In genomic region chr15:64233299-64233698, GRCh38 we compare ENCODE assay signal across 1 cellular context.
TF ChIP-seq lines count a peak whose summit lies in the region.

No MANE protein-coding gene starts in this region.

TF ChIP-seq in K562, 482 proteins besides CTCF, POLR2A, EP300 and RAD21 (continued from another document and continues in another):
- TF ChIP-seq, protein P1, sequence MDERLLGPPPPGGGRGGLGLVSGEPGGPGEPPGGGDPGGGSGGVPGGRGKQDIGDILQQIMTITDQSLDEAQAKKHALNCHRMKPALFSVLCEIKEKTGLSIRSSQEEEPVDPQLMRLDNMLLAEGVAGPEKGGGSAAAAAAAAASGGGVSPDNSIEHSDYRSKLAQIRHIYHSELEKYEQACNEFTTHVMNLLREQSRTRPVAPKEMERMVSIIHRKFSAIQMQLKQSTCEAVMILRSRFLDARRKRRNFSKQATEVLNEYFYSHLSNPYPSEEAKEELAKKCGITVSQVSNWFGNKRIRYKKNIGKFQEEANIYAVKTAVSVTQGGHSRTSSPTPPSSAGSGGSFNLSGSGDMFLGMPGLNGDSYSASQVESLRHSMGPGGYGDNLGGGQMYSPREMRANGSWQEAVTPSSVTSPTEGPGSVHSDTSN (CRISPR knock-in tag; IDR thresholded peaks at IDR 0.05; ENCODE audit: low read depth) = no peak
- TF ChIP-seq, protein P1 (tag; conservative IDR thresholded peaks at IDR 0.05; ENCODE audit: low read depth) = 0 out of 2 replicates have a peak, but pooled peaks have one; percentile 32
- TF ChIP-seq CEBPB (tag; IDR thresholded peaks at IDR 0.05) (peak; percentile 50), JUND (IDR thresholded peaks at IDR 0.05; ENCODE audit: borderline replicate concordance, low read depth, low read length) (peak; percentile 25; the same call in 1 of the 2 replicates), JUND (tag; IDR thresholded peaks at IDR 0.05; ENCODE audit: borderline replicate concordance, low read depth, low read length) (no peak), PML (IDR thresholded peaks at IDR 0.05; ENCODE audit: low read length) (peak; percentile 40; the same call in 1 of the 2 replicates), HNRNPLL (IDR thresholded peaks at IDR 0.05; ENCODE audit: low read depth, low read length, poor library complexity, severe bottlenecking) (no peak), MEIS2 (IDR thresholded peaks at IDR 0.05; ENCODE audit: partially characterized antibody) (peak; percentile 91), ATF7 (IDR thresholded peaks at IDR 0.05) (peak; percentile 44; the same call in 1 of the 2 replicates), ZBTB17 (CRISPR knock-in tag; IDR thresholded peaks at IDR 0.05) (no peak), TAL1 (IDR thresholded peaks at IDR 0.05) (peak; percentile 84), STAT5A (IDR thresholded peaks at IDR 0.05; ENCODE audit: borderline replicate concordance, low read length) (peak; percentile 38; the same call in 1 of the 2 replicates), NFRKB (IDR thresholded peaks at IDR 0.05; ENCODE audit: low read depth) (no peak), ARID3A (IDR thresholded peaks at IDR 0.05; ENCODE audit: borderline replicate concordance, low read depth, low read length) (peak; percentile 82), ZNF830 (CRISPR knock-in tag; IDR thresholded peaks at IDR 0.05) (no peak), ETV6 (IDR thresholded peaks at IDR 0.05; ENCODE audit: borderline replicate concordance in 1 of 2, low read depth in 2 of 2, low read length in 1 of 2) (0 out of 4 replicates have a peak, but pooled peaks of 1 of the 2 experiments have one; percentile 21), ETV6 (CRISPR knock-in tag; IDR thresholded peaks at IDR 0.05; ENCODE audit: borderline replicate concordance) (no peak), MTA2 (IDR thresholded peaks at IDR 0.05; ENCODE audit: low read depth) (peak; percentile 52; the same call in 1 of the 2 replicates), HEY1 (CRISPR knock-in tag; IDR thresholded peaks at IDR 0.05; ENCODE audit: borderline replicate concordance) (no peak), KDM4B (IDR thresholded peaks at IDR 0.05; ENCODE audit: borderline replicate concordance in 2 of 2, low read depth in 1 of 2) (no peak), DPF2 (IDR thresholded peaks at IDR 0.05) (peak; percentile 76), SAP30 (IDR thresholded peaks at IDR 0.05; ENCODE audit: borderline replicate concordance, insufficient read depth, low read depth, low read length, poor library complexity, severe bottlenecking) (no peak), POLR2AphosphoS5 (IDR thresholded peaks at IDR 0.05; ENCODE audit: control insufficient read depth, insufficient read depth, low read depth, low read length) (0 out of 2 replicates have a peak, but pooled peaks have one; percentile 37), SMARCE1 (IDR thresholded peaks at IDR 0.05) (peak; percentile 54), DMBX1 (CRISPR knock-in tag; IDR thresholded peaks at IDR 0.05; ENCODE audit: borderline replicate concordance) (0 out of 2 replicates have a peak, but pooled peaks have one; percentile 20), MCM5 (IDR thresholded peaks at IDR 0.05; ENCODE audit: low read depth) (no peak), CBFA2T3 (IDR thresholded peaks at IDR 0.05) (peak; percentile 57; the same call in 1 of the 2 replicates), TCF3 (CRISPR knock-in tag; IDR thresholded peaks at IDR 0.05) (peak; percentile 79), ZNF217 (CRISPR knock-in tag; IDR thresholded peaks at IDR 0.05) (no peak), ZFPM2 (CRISPR knock-in tag; IDR thresholded peaks at IDR 0.05) (no peak)
- TF ChIP-seq, protein P2, sequence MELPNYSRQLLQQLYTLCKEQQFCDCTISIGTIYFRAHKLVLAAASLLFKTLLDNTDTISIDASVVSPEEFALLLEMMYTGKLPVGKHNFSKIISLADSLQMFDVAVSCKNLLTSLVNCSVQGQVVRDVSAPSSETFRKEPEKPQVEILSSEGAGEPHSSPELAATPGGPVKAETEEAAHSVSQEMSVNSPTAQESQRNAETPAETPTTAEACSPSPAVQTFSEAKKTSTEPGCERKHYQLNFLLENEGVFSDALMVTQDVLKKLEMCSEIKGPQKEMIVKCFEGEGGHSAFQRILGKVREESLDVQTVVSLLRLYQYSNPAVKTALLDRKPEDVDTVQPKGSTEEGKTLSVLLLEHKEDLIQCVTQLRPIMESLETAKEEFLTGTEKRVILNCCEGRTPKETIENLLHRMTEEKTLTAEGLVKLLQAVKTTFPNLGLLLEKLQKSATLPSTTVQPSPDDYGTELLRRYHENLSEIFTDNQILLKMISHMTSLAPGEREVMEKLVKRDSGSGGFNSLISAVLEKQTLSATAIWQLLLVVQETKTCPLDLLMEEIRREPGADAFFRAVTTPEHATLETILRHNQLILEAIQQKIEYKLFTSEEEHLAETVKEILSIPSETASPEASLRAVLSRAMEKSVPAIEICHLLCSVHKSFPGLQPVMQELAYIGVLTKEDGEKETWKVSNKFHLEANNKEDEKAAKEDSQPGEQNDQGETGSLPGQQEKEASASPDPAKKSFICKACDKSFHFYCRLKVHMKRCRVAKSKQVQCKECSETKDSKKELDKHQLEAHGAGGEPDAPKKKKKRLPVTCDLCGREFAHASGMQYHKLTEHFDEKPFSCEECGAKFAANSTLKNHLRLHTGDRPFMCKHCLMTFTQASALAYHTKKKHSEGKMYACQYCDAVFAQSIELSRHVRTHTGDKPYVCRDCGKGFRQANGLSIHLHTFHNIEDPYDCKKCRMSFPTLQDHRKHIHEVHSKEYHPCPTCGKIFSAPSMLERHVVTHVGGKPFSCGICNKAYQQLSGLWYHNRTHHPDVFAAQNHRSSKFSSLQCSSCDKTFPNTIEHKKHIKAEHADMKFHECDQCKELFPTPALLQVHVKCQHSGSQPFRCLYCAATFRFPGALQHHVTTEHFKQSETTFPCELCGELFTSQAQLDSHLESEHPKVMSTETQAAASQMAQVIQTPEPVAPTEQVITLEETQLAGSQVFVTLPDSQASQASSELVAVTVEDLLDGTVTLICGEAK (IDR thresholded peaks at IDR 0.05) = 0 out of 2 replicates have a peak, but pooled peaks have one; percentile 37
- TF ChIP-seq, protein P2 (CRISPR knock-in tag; IDR thresholded peaks at IDR 0.05) = no peak
- TF ChIP-seq, protein P3, sequence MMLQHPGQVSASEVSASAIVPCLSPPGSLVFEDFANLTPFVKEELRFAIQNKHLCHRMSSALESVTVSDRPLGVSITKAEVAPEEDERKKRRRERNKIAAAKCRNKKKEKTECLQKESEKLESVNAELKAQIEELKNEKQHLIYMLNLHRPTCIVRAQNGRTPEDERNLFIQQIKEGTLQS (IDR thresholded peaks at IDR 0.05) = peak; percentile 75
- TF ChIP-seq, protein P3 (CRISPR knock-in tag; conservative IDR thresholded peaks at IDR 0.05) = no peak
